18 cellular contexts compared by ENCODE assay signal in the genomic region with DNA sequence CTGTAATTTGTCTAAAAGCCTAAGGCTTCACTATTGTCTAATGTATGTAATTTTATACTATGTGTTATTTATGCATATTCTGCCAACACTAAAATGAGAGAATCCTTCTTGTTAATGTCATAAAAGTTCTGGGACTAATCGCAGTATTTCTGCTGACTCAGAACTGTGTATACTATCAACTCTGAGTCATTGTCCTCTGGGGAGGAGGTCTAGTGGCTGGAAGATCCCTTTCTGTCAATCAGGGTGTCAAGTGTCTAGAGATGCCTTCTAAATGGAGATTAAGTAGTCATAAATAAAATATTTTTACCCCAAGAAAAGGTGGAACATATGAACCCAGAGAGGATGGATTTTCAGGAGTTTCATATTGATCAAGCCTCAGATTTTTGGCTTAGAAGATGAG.
"Had no signal": no experiment of that assay in that cellular context is flagged by ENCODE, and none has a peak within 500 bp of the region (broad histone marks: within the 10 kb centered on the region; RNA-seq: fewer than 3 reads in every experiment).

No MANE protein-coding gene starts in this region.

- H3K36me3 Mint-ChIP-seq: activated CD4-positive, alpha-beta memory T cell treated with anti-CD3 and anti-CD28 coated beads for 36 hours; activated CD8-positive, alpha-beta memory T cell treated with anti-CD3 and anti-CD28 coated beads, Interleukin-2, amount 10 ng/mL, durations not matched to agents 7 days and 5 days; memory B cell had no signal

- H3K4me3 ChIP-seq: left lung had no signal

- H3K27me3 Mint-ChIP-seq: activated CD4-positive, alpha-beta memory T cell treated with anti-CD3 and anti-CD28 coated beads for 36 hours; activated CD8-positive, alpha-beta memory T cell treated with anti-CD3 and anti-CD28 coated beads, Interleukin-2, amount 10 ng/mL, durations not matched to agents 7 days and 5 days; activated naive CD8-positive, alpha-beta T cell treated with anti-CD3 and anti-CD28 coated beads, Interleukin-2, amount 50 U/mL, for 24 hours; memory B cell had no signal

- H3K27ac ChIP-seq: left lung, WERI-Rb-1 had no signal

- ATAC-seq: activated CD8-positive, alpha-beta memory T cell treated with anti-CD3 and anti-CD28 coated beads, Interleukin-2, amount 10 ng/mL, durations not matched to agents 7 days and 5 days; activated naive CD8-positive, alpha-beta T cell treated with anti-CD3 and anti-CD28 coated beads, Interleukin-2, amount 50 U/mL, for 24 hours; left lung had no signal

- DNase-seq: activated CD4-positive, alpha-beta memory T cell treated with anti-CD3 and anti-CD28 coated beads for 36 hours; activated CD8-positive, alpha-beta memory T cell treated with anti-CD3 and anti-CD28 coated beads, Interleukin-2, amount 10 ng/mL, durations not matched to agents 7 days and 5 days; activated naive CD4-positive, alpha-beta T cell treated with anti-CD3 and anti-CD28 coated beads for 36 hours; activated naive CD8-positive, alpha-beta T cell treated with anti-CD3 and anti-CD28 coated beads, Interleukin-2, amount 50 U/mL, for 24 hours; activated T-cell treated with anti-CD3 and anti-CD28 coated beads, Interleukin-2, amount 50 U/mL, for 1 hour; aorta; dermis blood vessel endothelial cell; endodermal cell; hippocampal formation; kidney; left lung; nephron progenitor cell; stimulated activated CD4-positive, alpha-beta T cell treated with anti-CD3 and anti-CD28 coated beads, Interleukin-12 subunit alpha, Interleukin-12 subunit beta, amount 100 ng/mL, for 4 hours; stimulated activated CD4-positive, alpha-beta T cell treated with anti-CD3 and anti-CD28 coated beads, Interleukin-2, amount 100 ng/mL, for 24 hours; WERI-Rb-1 had no signal

- H3K27ac Mint-ChIP-seq: activated CD4-positive, alpha-beta memory T cell treated with anti-CD3 and anti-CD28 coated beads for 36 hours; activated CD8-positive, alpha-beta memory T cell treated with anti-CD3 and anti-CD28 coated beads, Interleukin-2, amount 10 ng/mL, durations not matched to agents 7 days and 5 days; activated naive CD4-positive, alpha-beta T cell treated with anti-CD3 and anti-CD28 coated beads for 36 hours; activated naive CD8-positive, alpha-beta T cell treated with anti-CD3 and anti-CD28 coated beads, Interleukin-2, amount 50 U/mL, for 24 hours; activated T-helper 2 cell treated with anti-CD3 and anti-CD28 coated beads, Interferon-gamma antibody, Interleukin-2, Interleukin-4, amounts not matched to agents 10 μg/mL and 5 μg/mL and 100 μg/mL, durations not matched to agents 14 hours and 24 hours and 36 hours; endodermal cell; memory B cell; nephron progenitor cell; T-helper 1 cell treated with Interleukin-12 subunit alpha and Interleukin-12 subunit beta and Interleukin-4 antibody, amounts not matched to agents 30 μg/mL and 1 μg/mL, for 36 hours had no signal

- H3K9me3 Mint-ChIP-seq: activated naive CD8-positive, alpha-beta T cell treated with anti-CD3 and anti-CD28 coated beads, Interleukin-2, amount 50 U/mL, for 24 hours had no signal

- FAIRE-seq: kidney had no signal

- H3K4me3 Mint-ChIP-seq: activated CD4-positive, alpha-beta memory T cell treated with anti-CD3 and anti-CD28 coated beads for 36 hours; activated CD8-positive, alpha-beta memory T cell treated with anti-CD3 and anti-CD28 coated beads, Interleukin-2, amount 10 ng/mL, durations not matched to agents 7 days and 5 days; activated naive CD4-positive, alpha-beta T cell treated with anti-CD3 and anti-CD28 coated beads for 36 hours; activated naive CD8-positive, alpha-beta T cell treated with anti-CD3 and anti-CD28 coated beads, Interleukin-2, amount 50 U/mL, for 24 hours; endodermal cell; memory B cell; nephron progenitor cell; T-helper 1 cell treated with Interleukin-12 subunit alpha and Interleukin-12 subunit beta and Interleukin-4 antibody, amounts not matched to agents 30 μg/mL and 1 μg/mL, for 36 hours had no signal

- H3K9me3 ChIP-seq: left lung had no signal

- H3K27me3 ChIP-seq: left lung had no signal

- H3K36me3 ChIP-seq: left lung, WERI-Rb-1 had no signal

- H3K4me1 Mint-ChIP-seq: activated CD8-positive, alpha-beta memory T cell treated with anti-CD3 and anti-CD28 coated beads, Interleukin-2, amount 10 ng/mL, durations not matched to agents 7 days and 5 days; activated naive CD8-positive, alpha-beta T cell treated with anti-CD3 and anti-CD28 coated beads, Interleukin-2, amount 50 U/mL, for 24 hours; memory B cell had no signal
